Comparison of ENCODE assay signal across 17 cellular contexts in genomic region chr3:190325923-190326322, GRCh38. TPM values are rescaled to one million over a fixed set of nuclear protein-coding genes. Genes with fewer than 3 reads are reported as not detected.
DNase-seq lines count a peak whose midpoint lies in the region; ATAC-seq, FAIRE-seq and TF ChIP-seq lines count a peak whose summit lies in the region.
"Had no signal": no experiment of that assay in that cellular context is flagged by ENCODE, and none has a peak within 500 bp of the region (broad histone marks: within the 10 kb centered on the region; RNA-seq: fewer than 3 reads in every experiment).

No MANE protein-coding gene starts in this region.

- no peaks in the 10 kb centered on the region for H3F3A ChIP-seq in smooth muscle cell (ENCODE audit: low read depth)

- POLR2A ChIA-PET in activated CD8-positive, alpha-beta T cell treated with anti-CD3 and anti-CD28 coated beads for 36 hours (lab: Charles Lee) = no interaction called here

- H3K4me1 Mint-ChIP-seq in activated CD8-positive, alpha-beta T cell treated with anti-CD3 and anti-CD28 coated beads for 36 hours (ENCODE audit: low read depth) = peaks cover 10% of the 10 kb centered on the region

- no peaks in the 10 kb centered on the region for H3K9me3 Mint-ChIP-seq in activated CD8-positive, alpha-beta T cell treated with anti-CD3 and anti-CD28 coated beads for 36 hours
- H3K9me3 Mint-ChIP-seq: IgD-negative memory B cell had no signal

- H3K9ac ChIP-seq in fibroblast of lung (ENCODE audit: insufficient read depth, low read length) = no peak overlapping the region
- no peak overlapping the region for H3K9ac ChIP-seq in smooth muscle cell (ENCODE audit: low read depth)

- TF ChIP-seq CTCF in fibroblast of lung (conservative IDR thresholded peaks at IDR 0.05 in 1 of 2, IDR thresholded peaks at IDR 0.05 in 1 of 2; ENCODE audit: low read depth in 1 of 2, low read length in 2 of 2) (no peak), smooth muscle cell (IDR thresholded peaks at IDR 0.05; ENCODE audit: borderline replicate concordance, insufficient read depth, poor library complexity, severe bottlenecking) (no peak)
- no peak for TF ChIP-seq CTCF in activated CD8-positive, alpha-beta T cell treated with anti-CD3 and anti-CD28 coated beads for 36 hours (IDR thresholded peaks at IDR 0.05)

- DNase-seq in NCI-H1105 treated with DMSO at 0.1 percent for 48 hours (lab: John Stamatoyannopoulos, UW) (peak; percentile 49), NCI-H1105 (lab: John Stamatoyannopoulos, UW) (no peak), NCI-H526 treated with DMSO at 0.1 percent for 48 hours (lab: John Stamatoyannopoulos, UW) (peak; percentile 93), fibroblast of lung (ENCODE audit: low read depth in 2 of 2) (peak; percentile 42 to 70), smooth muscle cell (lab: John Stamatoyannopoulos, UW; ENCODE audit: unreplicated experiment) (no peak), small intestine (no peak)
- no peak for DNase-seq in activated CD8-positive, alpha-beta T cell treated with anti-CD3 and anti-CD28 coated beads for 36 hours
- DNase-seq: activated naive CD4-positive, alpha-beta T cell treated with anti-CD3 and anti-CD28 coated beads, Interleukin-2, amount 50 U/mL, for 16 hours; cerebellar nuclear complex; NCI-H1694; NCI-H774; SIG-M5; substantia nigra had no signal

- H3K79me2 ChIP-seq in fibroblast of lung (ENCODE audit: control insufficient read depth, insufficient read depth, low read length) (no peaks in the 10 kb centered on the region), smooth muscle cell (ENCODE audit: low read depth) (no peaks in the 10 kb centered on the region)

- WGBS in smooth muscle cell (ENCODE audit: low lambda C conversion rate) = 78% methylated on average over 1 of the region's 1 CpG
- whole genome bisulfite sequencing in small intestine, 3 donors = 78 to 88% (median 80%) methylated on average over 1 of the region's 1 CpG

- H3K4me2 ChIP-seq in fibroblast of lung (ENCODE audit: extremely low read depth, insufficient read depth, low read length) (no peak overlapping the region), smooth muscle cell (peak overlapping the region; percentile 1)

- no peaks in the 10 kb centered on the region for H3K36me3 Mint-ChIP-seq in activated CD8-positive, alpha-beta T cell treated with anti-CD3 and anti-CD28 coated beads for 36 hours (ENCODE audit: low read depth)
- H3K36me3 Mint-ChIP-seq: IgD-negative memory B cell had no signal

- H2AFZ ChIP-seq in fibroblast of lung (ENCODE audit: low read length) (no peak overlapping the region), smooth muscle cell (ENCODE audit: low read depth) (peak overlapping the region; percentile 9)

- CTCF ChIA-PET in activated CD8-positive, alpha-beta T cell treated with anti-CD3 and anti-CD28 coated beads for 36 hours (lab: Charles Lee) = interaction anchor here (1.4 kb wide), 1 partner anchor 101 kb away, joined by 5 read pairs; no protein-coding TSS in a partner anchor

- H3K36me3 ChIP-seq in fibroblast of lung (ENCODE audit: control insufficient read depth, insufficient read depth, low read length) = no peaks in the 10 kb centered on the region
- no peaks in the 10 kb centered on the region for H3K36me3 ChIP-seq in smooth muscle cell (ENCODE audit: low read depth)
- H3K36me3 ChIP-seq in small intestine (ENCODE audit: control insufficient read depth in 2 of 2, insufficient read depth in 2 of 2, low read length in 2 of 2) = no peaks in the 10 kb centered on the region

- no peak overlapping the region for H3K27ac Mint-ChIP-seq in activated CD8-positive, alpha-beta T cell treated with anti-CD3 and anti-CD28 coated beads for 36 hours
- H3K27ac Mint-ChIP-seq: IgD-negative memory B cell had no signal

- ATAC-seq in activated CD8-positive, alpha-beta T cell treated with anti-CD3 and anti-CD28 coated beads for 36 hours = no peak
- no peak for ATAC-seq in HG03521 (IDR thresholded peaks at IDR 0.05; ENCODE audit: unreplicated experiment)

- H3K27me3 Mint-ChIP-seq in activated CD8-positive, alpha-beta T cell treated with anti-CD3 and anti-CD28 coated beads for 36 hours = peaks cover 44% of the 10 kb centered on the region

- peaks cover 3% of the 10 kb centered on the region for H3K4me1 ChIP-seq in fibroblast of lung (ENCODE audit: control insufficient read depth, extremely low read depth, insufficient read depth, low read length)
- peaks cover 4% of the 10 kb centered on the region for H3K4me1 ChIP-seq in smooth muscle cell (ENCODE audit: low read depth)
- H3K4me1 ChIP-seq in small intestine (ENCODE audit: control insufficient read depth in 2 of 2, insufficient read depth in 1 of 2, low read depth in 1 of 2, low read length in 1 of 2) = no peaks in the 10 kb centered on the region

- H3K4me3 ChIP-seq in fibroblast of lung (replicated peaks in 1 of 4; ENCODE audit: control extremely low read depth in 1 of 4, insufficient read depth in 1 of 4, low read depth in 3 of 4, low read length in 4 of 4) (no peak overlapping the region), smooth muscle cell (no peak overlapping the region), small intestine (ENCODE audit: low read depth in 1 of 2, low read length in 2 of 2) (no peak overlapping the region)
- H3K4me3 ChIP-seq: lung had no signal

- FAIRE-seq in small intestine (lab: Jason Lieb, UNC) = no peak

- H3K27ac ChIP-seq in fibroblast of lung (ENCODE audit: insufficient read depth, low read length) (no peak overlapping the region), smooth muscle cell (ENCODE audit: low read depth) (peak overlapping the region; percentile 25), small intestine (ENCODE audit: low read depth in 1 of 2, low read length in 1 of 2) (no peak overlapping the region)
- H3K27ac ChIP-seq: 22Rv1 had no signal

- H3K9me3 ChIP-seq in fibroblast of lung (ENCODE audit: control insufficient read depth, insufficient read depth, low read depth, low read length) = no peaks in the 10 kb centered on the region
- H3K9me3 ChIP-seq in smooth muscle cell (replicated peaks; ENCODE audit: low read depth) = no peaks in the 10 kb centered on the region
- no peaks in the 10 kb centered on the region for H3K9me3 ChIP-seq in small intestine (ENCODE audit: control insufficient read depth, low read depth)

- intact Hi-C loops in activated CD8-positive, alpha-beta T cell treated with anti-CD3 and anti-CD28 coated beads for 36 hours (cut with micrococcal nuclease) = loop anchor here (10.0 kb wide), 1 partner anchor 361 kb away; no protein-coding TSS in a partner anchor

- H3K27me3 ChIP-seq in fibroblast of lung (ENCODE audit: control insufficient read depth, insufficient read depth, low read length) (no peaks in the 10 kb centered on the region), smooth muscle cell (ENCODE audit: low read depth) (peaks cover 10% of the 10 kb centered on the region), small intestine (ENCODE audit: control insufficient read depth in 2 of 2, insufficient read depth in 2 of 2, low read length in 2 of 2) (peaks cover 0 to 4% of the 10 kb centered on the region in 2 donors)

- no peak overlapping the region for H3K4me3 Mint-ChIP-seq in activated CD8-positive, alpha-beta T cell treated with anti-CD3 and anti-CD28 coated beads for 36 hours
- H3K4me3 Mint-ChIP-seq: IgD-negative memory B cell had no signal

- H4K20me1 ChIP-seq in fibroblast of lung (ENCODE audit: control insufficient read depth, extremely low read depth, insufficient read depth, low read length) (no peaks in the 10 kb centered on the region), smooth muscle cell (ENCODE audit: low read depth) (no peaks in the 10 kb centered on the region)

RNA-seq across cellular contexts. Expression of gene CLDN1, which starts 3.7 kb away (rescaled TPM):
- total RNA-seq in fibroblast of lung (2.6 and 7.1 TPM in 2 replicates), smooth muscle cell (25.5 and 30.5 TPM in 2 replicates)
- polyA plus RNA-seq in fibroblast of lung (3.0 TPM in 2 replicates), smooth muscle cell (3.8 and 6.2 TPM in 2 replicates), small intestine (1 to 10 TPM in 1 of 3 donors, under 1 TPM in 1, not detected in 1; 0.45 to 1.3 TPM)
- polyA plus RNA-seq in fibroblast of lung (2012) = 1.7 TPM in 2 replicates
- polyA minus RNA-seq in fibroblast of lung (ENCODE audit: low replicate concordance) = 0.39 and 1.2 TPM in 2 replicates
- total RNA-seq in activated CD8-positive, alpha-beta T cell treated with anti-CD3 and anti-CD28 coated beads for 36 hours = under 1 TPM; 0.58 to 0.77 TPM
- polyA plus RNA-seq: IgD-negative memory B cell had no signal

Comparison
In these comparisons a context has a peak if more than half of its experiments do, and no peak if none do; other contexts are left out.
1. DNase-seq: peak in NCI-H1105 treated with DMSO at 0.1 percent for 48 hours (single experiment), NCI-H526 treated with DMSO at 0.1 percent for 48 hours (single experiment) and fibroblast of lung (2 of 2); none in NCI-H1105 (single experiment), smooth muscle cell (single experiment), activated CD8-positive, alpha-beta T cell treated with anti-CD3 and anti-CD28 coated beads for 36 hours (single experiment) and small intestine (single experiment).